ENCODE assay signal across 11 cellular contexts in the genomic region with DNA sequence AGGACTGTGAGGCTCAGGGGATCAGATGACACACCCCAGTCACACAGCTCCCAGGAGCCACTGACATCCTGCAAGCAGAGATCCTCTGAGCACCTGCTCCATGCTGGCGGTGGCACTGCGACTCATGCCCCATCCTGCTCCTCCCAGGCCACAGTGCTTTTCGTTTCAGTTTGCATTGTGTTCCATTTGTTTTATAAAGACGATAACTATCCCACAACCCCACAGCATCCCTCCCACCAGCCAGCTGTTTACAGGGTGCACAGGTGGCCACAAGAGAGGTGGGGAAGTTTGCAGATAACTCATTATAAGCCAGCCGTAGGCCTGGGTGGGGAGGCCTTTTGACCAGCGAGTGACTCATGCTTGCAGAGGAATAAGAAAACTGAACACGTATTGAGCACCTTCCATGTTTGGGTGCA. TPM values are rescaled to one million over a fixed set of nuclear protein-coding genes. Genes with fewer than 3 reads are reported as not detected.
DNase-seq lines count a peak whose midpoint lies in the region; ATAC-seq and TF ChIP-seq lines count a peak whose summit lies in the region.
"Had no signal": no experiment of that assay in that cellular context is flagged by ENCODE, and none has a peak within 500 bp of the region (broad histone marks: within the 10 kb centered on the region; RNA-seq: fewer than 3 reads in every experiment).

No MANE protein-coding gene starts in this region.

- in situ Hi-C loops in transverse colon (cut with MboI; ENCODE audit: low pct_ligation_motif_present in 1 of 4, low pct_unique_long_range_greater_than_20kb in 1 of 4, low sequenced_read_pairs in 3 of 4), result loop anchor here in 1 of 4 donors (10.0 kb wide), 1 partner anchor 48 kb away; the partner anchor contains the start of gene GAN

- H3K36me3 ChIP-seq in heart right ventricle, result no peaks in the 10 kb centered on the region
- no peaks in the 10 kb centered on the region for H3K36me3 ChIP-seq in right atrium auricular region
- no peaks in the 10 kb centered on the region for H3K36me3 ChIP-seq in transverse colon
- H3K36me3 ChIP-seq: upper lobe of left lung had no signal

- WGBS in heart right ventricle, 2 donors, result 69 to 73% methylated on average over 7 of the region's 7 CpGs
- 17 to 57% methylated on average over 3 to 7 of the region's 7 CpGs for WGBS in transverse colon (ENCODE audit: low coverage in 1 of 2), 2 donors

- H3K9me3 ChIP-seq in heart right ventricle (no peaks in the 10 kb centered on the region), right atrium auricular region (no peaks in the 10 kb centered on the region), transverse colon (no peaks in the 10 kb centered on the region)
- H3K9me3 ChIP-seq: upper lobe of left lung had no signal

- H3K4me3 ChIP-seq in heart right ventricle (no peak overlapping the region), right atrium auricular region (no peak overlapping the region), transverse colon (no peak overlapping the region)
- H3K4me3 ChIP-seq: upper lobe of left lung had no signal

- H3K4me1 ChIP-seq in heart right ventricle, result peaks cover 5 to 29% (median 12%) of the 10 kb centered on the region in 9 donors
- H3K4me1 ChIP-seq in right atrium auricular region, result peaks cover 0 to 12% of the 10 kb centered on the region in 2 donors
- H3K4me1 ChIP-seq in foreskin keratinocyte, result no peaks in the 10 kb centered on the region
- H3K4me1 ChIP-seq in transverse colon, result peaks cover 17 to 32% (median 21%) of the 10 kb centered on the region in 4 donors

- TF ChIP-seq EP300 in transverse colon (IDR thresholded peaks at IDR 0.05; ENCODE audit: low read depth), result no peak

- H3K27ac ChIP-seq in heart right ventricle (peak overlapping the region in 6 of 10 donors; percentile 27 to 58 (median 48)), right atrium auricular region (peak overlapping the region in 1 of 2 donors; percentile 40), foreskin keratinocyte (no peak overlapping the region), transverse colon (peak overlapping the region; percentile 81 to 85 (median 84))

- intact Hi-C loops in heart right ventricle (cut with DNase I) (loop anchor here in 1 of 10 donors (5.0 kb wide), 1 partner anchor 46 kb away; the partner anchor contains the start of gene GAN), transverse colon (cut with DNase I; ENCODE audit: low total_unique reads) (no loop called here)

- DNase-seq in heart right ventricle (no peak), right atrium auricular region (ENCODE audit: low spot score) (no peak), NCI-H510A treated with DMSO at 0.1 percent for 48 hours (lab: John Stamatoyannopoulos, UW) (peak; percentile 35), foreskin keratinocyte (peak; percentile 36 to 65), transverse colon (peak; percentile 73), NCI-H2029 (lab: John Stamatoyannopoulos, UW) (no peak), NK-92 (lab: John Stamatoyannopoulos, UW; ENCODE audit: unreplicated experiment) (no peak)

- H3K27me3 ChIP-seq in heart right ventricle, result no peaks in the 10 kb centered on the region
- no peaks in the 10 kb centered on the region for H3K27me3 ChIP-seq in right atrium auricular region
- peaks cover 4% of the 10 kb centered on the region for H3K27me3 ChIP-seq in foreskin keratinocyte
- no peaks in the 10 kb centered on the region for H3K27me3 ChIP-seq in transverse colon
- H3K27me3 ChIP-seq: upper lobe of left lung had no signal

- ATAC-seq in heart right ventricle (peak in 3 of 8 donors; percentile 17 to 58 (median 34)), foreskin keratinocyte (peak; percentile 90), HG02973 (IDR thresholded peaks at IDR 0.05; ENCODE audit: unreplicated experiment) (no peak)

- TF ChIP-seq CTCF in heart right ventricle (IDR thresholded peaks at IDR 0.05), result no peak
- no peak for TF ChIP-seq CTCF in right atrium auricular region (IDR thresholded peaks at IDR 0.05)
- no peak for TF ChIP-seq CTCF in foreskin keratinocyte (conservative IDR thresholded peaks at IDR 0.05)
- no peak for TF ChIP-seq CTCF in transverse colon (IDR thresholded peaks at IDR 0.05)

- TF ChIP-seq POLR2A in transverse colon (IDR thresholded peaks at IDR 0.05), result peak; percentile 41

RNA-seq across cellular contexts. Expression of gene BCO1, which starts 28.2 kb away (rescaled TPM):
- under 1 TPM in 2 of 10 donors, not detected in 8; 0.20 to 0.42 TPM for total RNA-seq in heart right ventricle
- not detected for polyA plus RNA-seq in heart right ventricle
- total RNA-seq in right atrium auricular region, result not detected
- not detected in 2 replicates for total RNA-seq in foreskin keratinocyte
- not detected in 2 replicates for polyA plus RNA-seq in foreskin keratinocyte
- 10 to 100 TPM in 1 of 4 donors, 1 to 10 TPM in 3; 1.6 to 18.3 (median 4.0) TPM for total RNA-seq in transverse colon
- total RNA-seq: CD4-positive, CD25-positive, alpha-beta regulatory T cell; H1 had no signal
- polyA plus RNA-seq: CD4-positive, CD25-positive, alpha-beta regulatory T cell had no signal

RNA-seq across cellular contexts. Expression of gene GAN, which starts 48.1 kb away (rescaled TPM):
- 10 to 100 TPM in 8 of 10 donors, 1 to 10 TPM in 2; 9.7 to 17.7 (median 12.8) TPM for total RNA-seq in heart right ventricle
- polyA plus RNA-seq in heart right ventricle, result 1 to 10 TPM in 1 of 2 donors, under 1 TPM in 1; 0.94 to 2.3 TPM
- total RNA-seq in right atrium auricular region, result 10 to 100 TPM in 1 of 2 donors, 1 to 10 TPM in 1; 8.8 to 10.7 TPM
- total RNA-seq in foreskin keratinocyte, result 6.4 and 6.6 TPM in 2 replicates
- 0.62 and 0.78 TPM in 2 replicates for polyA plus RNA-seq in foreskin keratinocyte
- total RNA-seq in transverse colon, result 100 to 1,000 TPM in 1 of 4 donors, 10 to 100 TPM in 3; 12.9 to 378 (median 14.7) TPM

Comparison
In these comparisons a context has a peak if more than half of its experiments do, and no peak if none do; other contexts are left out.
1. DNase-seq: peak in NCI-H510A treated with DMSO at 0.1 percent for 48 hours (single experiment), foreskin keratinocyte (2 of 2) and transverse colon (single experiment); none in heart right ventricle (0 of 2), right atrium auricular region (single experiment), NCI-H2029 (single experiment) and NK-92 (single experiment).